8 cellular contexts compared by ENCODE assay signal in genomic region chr14:34539407-34540180, GRCh38. TPM values are rescaled to one million over a fixed set of nuclear protein-coding genes. Genes with fewer than 3 reads are reported as not detected.
A peak's percentile ranks its signal among the peaks of the same experiment; 100 is the strongest.
DNase-seq lines count a peak whose midpoint lies in the region; ATAC-seq and TF ChIP-seq lines count a peak whose summit lies in the region.

Gene EAPP (minus strand): TSS chr14:34539701. CDS start chr14:34539628, 73 bp downstream.

- peaks cover 9% of the 10 kb centered on the region for H3F3A ChIP-seq in neural progenitor cell (ENCODE audit: low read depth)

- H3K36me3 ChIP-seq in KMS-11 (ENCODE audit: insufficient read depth) (no peaks in the 10 kb centered on the region), neural progenitor cell (no peaks in the 10 kb centered on the region)

- H3K27ac ChIP-seq in KMS-11 (peak within 1 kb of the TSS; percentile 58), neural progenitor cell (peak within 1 kb of the TSS; percentile 91), substantia nigra (ENCODE audit: low read depth, low read length, poor library complexity, severe bottlenecking) (peak within 1 kb of the TSS; percentile 92)

- peaks cover 34% of the 10 kb centered on the region for H3K36me3 Mint-ChIP-seq in Calu3 (ENCODE audit: insufficient read depth, unreplicated experiment)
- H3K36me3 Mint-ChIP-seq in neural progenitor cell, result peaks cover 2% of the 10 kb centered on the region

- H3K9me3 Mint-ChIP-seq in Calu3 (ENCODE audit: low read depth, unreplicated experiment) (no peaks in the 10 kb centered on the region), neural progenitor cell (no peaks in the 10 kb centered on the region)

- H3K27ac Mint-ChIP-seq in Calu3 (ENCODE audit: unreplicated experiment) (peak within 1 kb of the TSS; percentile 95), neural progenitor cell (peak within 1 kb of the TSS; percentile 99)

- DNase-seq in Calu3 (peak; percentile 95), fibroblast of pulmonary artery (ENCODE audit: low read depth) (peak; percentile 98), neural progenitor cell (ENCODE audit: low spot score) (peak; percentile 98), substantia nigra (lab: John Stamatoyannopoulos, UW) (no peak), anterior cingulate cortex (lab: John Stamatoyannopoulos, UW) (no peak)
- peak; percentile 90 for DNase-seq in activated T-cell treated with anti-CD3 and anti-CD28 coated beads, Interleukin-2, amount 50 U/mL, for 1 hour

- peak within 1 kb of the TSS; percentile 66 for H2AFZ ChIP-seq in KMS-11 (ENCODE audit: low read depth)
- peak within 1 kb of the TSS; percentile 61 for H2AFZ ChIP-seq in neural progenitor cell (replicated peaks)

- H3K9ac ChIP-seq in KMS-11, result peak within 1 kb of the TSS; percentile 88
- peak within 1 kb of the TSS; percentile 84 for H3K9ac ChIP-seq in neural progenitor cell

- H3K27me3 Mint-ChIP-seq in Calu3 (ENCODE audit: unreplicated experiment) (no peaks in the 10 kb centered on the region), neural progenitor cell (ENCODE audit: insufficient read depth, low read depth) (peaks cover 2% of the 10 kb centered on the region)

- no TSS peak for BruUV-seq in Calu3 (replicated peaks; lab: Mats Ljungman, UMichigan)

- H3K4me2 ChIP-seq in KMS-11 (peak within 1 kb of the TSS; percentile 52), neural progenitor cell (peak within 1 kb of the TSS; percentile 82)

- H3K9me3 ChIP-seq in neural progenitor cell (ENCODE audit: low read depth), result no peaks in the 10 kb centered on the region

- TF ChIP-seq CTCF in Calu3 (IDR thresholded peaks at IDR 0.05; ENCODE audit: unreplicated experiment) (no peak), KMS-11 (conservative IDR thresholded peaks at IDR 0.05; ENCODE audit: low read depth, low read length) (no peak), fibroblast of pulmonary artery (IDR thresholded peaks at IDR 0.05; ENCODE audit: low read length, missing control alignments) (no peak), neural progenitor cell (IDR thresholded peaks at IDR 0.05) (no peak)

- H4K20me1 ChIP-seq in KMS-11 (ENCODE audit: insufficient read depth), result no peaks in the 10 kb centered on the region
- H4K20me1 ChIP-seq in neural progenitor cell (ENCODE audit: low read depth), result no peaks in the 10 kb centered on the region

- peak within 1 kb of the TSS; percentile 98 for H3K4me3 Mint-ChIP-seq in Calu3 (ENCODE audit: low read depth, unreplicated experiment)
- peak within 1 kb of the TSS; percentile 100 for H3K4me3 Mint-ChIP-seq in neural progenitor cell

- H3K4me1 Mint-ChIP-seq in Calu3 (ENCODE audit: low read depth, unreplicated experiment) (peaks cover 7% of the 10 kb centered on the region), neural progenitor cell (peaks cover 15% of the 10 kb centered on the region)

- CTCF ChIA-PET in Calu3 (lab: Charles Lee), result no interaction called here

- H3K79me2 ChIP-seq in KMS-11 (ENCODE audit: insufficient read depth, low read depth), result peaks cover 16% of the 10 kb centered on the region
- peaks cover 30% of the 10 kb centered on the region for H3K79me2 ChIP-seq in neural progenitor cell (ENCODE audit: low read depth)

- intact Hi-C loops in Calu3 (cut with micrococcal nuclease; ENCODE audit: unreplicated experiment), result no loop called here

- H3K4me1 ChIP-seq in KMS-11 (ENCODE audit: low read depth, poor library complexity, severe bottlenecking), result peaks cover 17% of the 10 kb centered on the region
- H3K4me1 ChIP-seq in neural progenitor cell, result peaks cover 11% of the 10 kb centered on the region

- H3K27me3 ChIP-seq in KMS-11 (ENCODE audit: insufficient read depth, low read depth) (no peaks in the 10 kb centered on the region), neural progenitor cell (no peaks in the 10 kb centered on the region)

- H3K4me3 ChIP-seq in KMS-11 (IDR thresholded peaks at IDR 0.05; ENCODE audit: insufficient read depth, low read depth, low read length) (no peak within 1 kb of the TSS), fibroblast of pulmonary artery (replicated peaks; ENCODE audit: low read depth, low read length) (peak within 1 kb of the TSS; percentile 97), neural progenitor cell (peak within 1 kb of the TSS; percentile 75)

- peak; percentile 100 for ATAC-seq in GM21619 (IDR thresholded peaks at IDR 0.05; ENCODE audit: unreplicated experiment)

RNA-seq across cellular contexts. Expression of gene EAPP, which starts in this region (rescaled TPM):
- total RNA-seq in Calu3 (2022), result 24.5 and 27.9 TPM in 2 replicates
- 51.4 and 79.6 TPM in 2 replicates for total RNA-seq in neural progenitor cell (ENCODE audit: low replicate concordance)

Comparison
In these comparisons a context has a peak if more than half of its experiments do, and no peak if none do; other contexts are left out.
1. DNase-seq: peak in Calu3 (single experiment), activated T-cell treated with anti-CD3 and anti-CD28 coated beads, Interleukin-2, amount 50 U/mL, for 1 hour (single experiment), fibroblast of pulmonary artery (single experiment) and neural progenitor cell (single experiment); none in substantia nigra (0 of 49) and anterior cingulate cortex (0 of 58).
2. Peak in every context shown above with its lines, with median percentiles within 50 percentile points of each other: H3K27ac ChIP-seq.